ENCODE assay signal across 8 cellular contexts in genomic region chr1:160261878-160262794, GRCh38. TPM values are rescaled to one million over a fixed set of nuclear protein-coding genes. Genes with fewer than 3 reads are reported as not detected.
DNase-seq lines count a peak whose midpoint lies in the region; TF ChIP-seq lines count a peak whose summit lies in the region.

Gene DCAF8, minus strand, starts transcription at chr1:160262549. Its CDS starts 18,541 bp downstream, at chr1:160244008.

- no peak for TF ChIP-seq CTCF in GM20000 (IDR thresholded peaks at IDR 0.05; ENCODE audit: extremely low read depth, missing control alignments)

- POLR2A ChIA-PET in activated CD8-positive, alpha-beta memory T cell treated with anti-CD3 and anti-CD28 coated beads for 36 hours (lab: Charles Lee), result interaction anchor here (0.5 to 1.5 kb wide), 8 partner anchors 10 to 788 kb away, joined by 3 to 6 read pairs (median 4); partner anchors contain the start of genes COPA, IGSF8 and NCSTN

- DNase-seq in CMK (ENCODE audit: low read depth) (peak; percentile 94), GM20000 (ENCODE audit: low spot score) (peak; percentile 92), HT-29 (ENCODE audit: low spot score) (peak; percentile 95), NOMO-1 (lab: John Stamatoyannopoulos, UW; ENCODE audit: unreplicated experiment in 2 of 2) (peak; percentile 97 to 99), medulla oblongata (ENCODE audit: extremely low spot score) (peak; percentile 99)
- peak; percentile 93 to 95 (median 94) for DNase-seq in effector memory CD4-positive, alpha-beta T cell
- peak; percentile 98 for DNase-seq in stimulated activated CD8-positive, alpha-beta memory T cell treated with anti-CD3 and anti-CD28 coated beads, Interleukin-12 subunit alpha, Interleukin-12 subunit beta, amount 100 ng/mL, for 1 hour (ENCODE audit: low read depth)

- H3K4me1 ChIP-seq in effector memory CD4-positive, alpha-beta T cell (ENCODE audit: control insufficient read depth, insufficient read depth, low read length, poor library complexity, severe bottlenecking), result peaks cover 14% of the 10 kb centered on the region

- CTCF ChIA-PET in activated CD8-positive, alpha-beta memory T cell treated with anti-CD3 and anti-CD28 coated beads for 36 hours (lab: Charles Lee), result interaction anchor here (0.9 to 4.2 kb wide), 9 partner anchors 8 to 279 kb away, joined by 3 to 18 read pairs (median 4); partner anchors contain the start of gene PEX19

- peak within 1 kb of the TSS; percentile 97 for H3K27ac ChIP-seq in effector memory CD4-positive, alpha-beta T cell (ENCODE audit: insufficient read depth, low read length, poor library complexity, severe bottlenecking)

- no peaks in the 10 kb centered on the region for H3K36me3 ChIP-seq in effector memory CD4-positive, alpha-beta T cell (ENCODE audit: control insufficient read depth, insufficient read depth, low read length)

- no peaks in the 10 kb centered on the region for H3K27me3 ChIP-seq in effector memory CD4-positive, alpha-beta T cell (replicated peaks; ENCODE audit: control insufficient read depth, insufficient read depth, low read length, poor library complexity, severe bottlenecking)

- H3K4me3 ChIP-seq in effector memory CD4-positive, alpha-beta T cell (ENCODE audit: insufficient read depth, low read depth, low read length, poor library complexity, severe bottlenecking), result peak within 1 kb of the TSS; percentile 78

- no peaks in the 10 kb centered on the region for H3K9me3 ChIP-seq in effector memory CD4-positive, alpha-beta T cell (ENCODE audit: control insufficient read depth, low read length)

RNA-seq across cellular contexts. Expression of gene DCAF8, which starts in this region (rescaled TPM):
- 54.1 and 69.3 TPM in 2 replicates for total RNA-seq in HT-29 (2014; rRNA removed; shearing (Covaris generic))
- total RNA-seq in activated CD8-positive, alpha-beta memory T cell treated with anti-CD3 and anti-CD28 coated beads for 36 hours, result 10 to 100 TPM; 96.7 to 99.1 TPM

Comparison
In these comparisons a context has a peak if more than half of its experiments do, and no peak if none do; other contexts are left out.
1. Peak in every context shown above with its lines: DNase-seq, H3K4me3 ChIP-seq and H3K27ac ChIP-seq.